10 cellular contexts compared by ENCODE assay signal in genomic region chr6:140809694-140810101, GRCh38.
DNase-seq lines count a peak whose midpoint lies in the region; ATAC-seq, FAIRE-seq and TF ChIP-seq lines count a peak whose summit lies in the region.
"Had no signal": no experiment of that assay in that cellular context is flagged by ENCODE, and none has a peak within 500 bp of the region (broad histone marks: within the 10 kb centered on the region; RNA-seq: fewer than 3 reads in every experiment).

No MANE protein-coding gene starts in this region.

- no peaks in the 10 kb centered on the region for H3K4me1 ChIP-seq in neuronal stem cell (ENCODE audit: control insufficient read depth in 2 of 2, insufficient read depth in 1 of 2, low read depth in 1 of 2, low read length in 2 of 2)

- no peak overlapping the region for H3K14ac ChIP-seq in neuronal stem cell (ENCODE audit: low read length)

- no peaks in the 10 kb centered on the region for H3K27me3 ChIP-seq in neuronal stem cell (ENCODE audit: control insufficient read depth in 3 of 3, insufficient read depth in 3 of 3, low read depth in 1 of 3, low read length in 3 of 3)

- no peak overlapping the region for H2AK5ac ChIP-seq in neuronal stem cell (ENCODE audit: low read depth, low read length)

- H3K79me1 ChIP-seq in neuronal stem cell (ENCODE audit: low read depth, low read length): no peaks in the 10 kb centered on the region

- CTCF ChIA-PET in activated naive CD4-positive, alpha-beta T cell treated with anti-CD3 and anti-CD28 coated beads, Interleukin-2, amount 10 ng/mL, durations not matched to agents 7 days and 5 days (lab: Charles Lee): interaction anchor here (0.6 kb wide), 1 partner anchor 363 kb away, joined by 3 read pairs; no protein-coding TSS in a partner anchor

- no peak overlapping the region for H3K18ac ChIP-seq in neuronal stem cell (ENCODE audit: low read length)

- H4K91ac ChIP-seq in neuronal stem cell (ENCODE audit: low read depth, low read length, poor library complexity): no peak overlapping the region

- no peak overlapping the region for H2BK120ac ChIP-seq in neuronal stem cell (ENCODE audit: low read depth, low read length)

- no peak overlapping the region for H2BK5ac ChIP-seq in neuronal stem cell (ENCODE audit: low read length)

- peaks cover 8% of the 10 kb centered on the region for H3K4me1 Mint-ChIP-seq in activated naive CD4-positive, alpha-beta T cell treated with anti-CD3 and anti-CD28 coated beads, Interleukin-2, amount 10 ng/mL, durations not matched to agents 7 days and 5 days

- no peaks in the 10 kb centered on the region for H3K27me3 Mint-ChIP-seq in activated naive CD4-positive, alpha-beta T cell treated with anti-CD3 and anti-CD28 coated beads, Interleukin-2, amount 10 ng/mL, durations not matched to agents 7 days and 5 days

- H3K9me3 ChIP-seq in neuronal stem cell (replicated peaks in 1 of 2; ENCODE audit: control insufficient read depth in 2 of 2, insufficient read depth in 1 of 2, low read depth in 1 of 2, low read length in 2 of 2): peaks cover 2 to 6% of the 10 kb centered on the region in 2 donors

- H3K4me3 Mint-ChIP-seq in activated naive CD4-positive, alpha-beta T cell treated with anti-CD3 and anti-CD28 coated beads, Interleukin-2, amount 10 ng/mL, durations not matched to agents 7 days and 5 days: no peak overlapping the region

- no peaks in the 10 kb centered on the region for H3K9me3 Mint-ChIP-seq in activated naive CD4-positive, alpha-beta T cell treated with anti-CD3 and anti-CD28 coated beads, Interleukin-2, amount 10 ng/mL, durations not matched to agents 7 days and 5 days

- no peak for TF ChIP-seq POLR2A in H54 (IDR thresholded peaks at IDR 0.05; ENCODE audit: low read depth, low read length)

- no peak overlapping the region for H2AFZ ChIP-seq in neuronal stem cell (ENCODE audit: low read length)

- H3K9ac ChIP-seq in neuronal stem cell (ENCODE audit: low read depth, low read length, poor library complexity): no peak overlapping the region

- no peak for FAIRE-seq in H54 (lab: Jason Lieb, UNC)

- TF ChIP-seq CTCF in choroid plexus epithelial cell (conservative IDR thresholded peaks at IDR 0.05; ENCODE audit: low read depth, low read length): no peak

- no peaks in the 10 kb centered on the region for H3K36me3 Mint-ChIP-seq in activated naive CD4-positive, alpha-beta T cell treated with anti-CD3 and anti-CD28 coated beads, Interleukin-2, amount 10 ng/mL, durations not matched to agents 7 days and 5 days

- no peak overlapping the region for H3K27ac Mint-ChIP-seq in activated naive CD4-positive, alpha-beta T cell treated with anti-CD3 and anti-CD28 coated beads, Interleukin-2, amount 10 ng/mL, durations not matched to agents 7 days and 5 days

- H3K36me3 ChIP-seq in neuronal stem cell (replicated peaks in 1 of 2; ENCODE audit: control insufficient read depth in 2 of 2, insufficient read depth in 2 of 2, low read length in 2 of 2): no peaks in the 10 kb centered on the region

- H4K8ac ChIP-seq in neuronal stem cell (ENCODE audit: low read depth, low read length): no peak overlapping the region

- no peak overlapping the region for H3K4me2 ChIP-seq in neuronal stem cell (ENCODE audit: insufficient read depth, low read length, poor library complexity, severe bottlenecking)

- DNase-seq in choroid plexus epithelial cell (ENCODE audit: low read depth) (peak; percentile 69), NCI-H1092 treated with DMSO at 0.1 percent for 48 hours (lab: John Stamatoyannopoulos, UW) (no peak), H54 (ENCODE audit: insufficient read length, low spot score) (no peak), neuronal stem cell (ENCODE audit: low spot score) (no peak)
- no peak for DNase-seq in activated naive CD4-positive, alpha-beta T cell treated with anti-CD3 and anti-CD28 coated beads, Interleukin-2, amount 10 ng/mL, durations not matched to agents 7 days and 5 days
- DNase-seq: IMR-90, substantia nigra had no signal

- ATAC-seq in GM18520 (IDR thresholded peaks at IDR 0.05; ENCODE audit: unreplicated experiment) (peak; percentile 99), GM21576 (IDR thresholded peaks at IDR 0.05; ENCODE audit: unreplicated experiment) (peak; percentile 75), HG03457 (IDR thresholded peaks at IDR 0.05; ENCODE audit: unreplicated experiment) (peak; percentile 80)

- H3K4me3 ChIP-seq in choroid plexus epithelial cell (ENCODE audit: low read depth, low read length): no peak overlapping the region
- no peak overlapping the region for H3K4me3 ChIP-seq in neuronal stem cell (ENCODE audit: low read length in 2 of 2)

- no CpG with 5 or more reads among the region's 3 CpGs for WGBS in neuronal stem cell (ENCODE audit: extremely low coverage in 2 of 2, insufficient read length in 2 of 2, insufficient replicate concordance in 1 of 2), 2 donors

- no peak overlapping the region for H3K23ac ChIP-seq in neuronal stem cell (ENCODE audit: low read depth, low read length, poor library complexity)

- H3K27ac ChIP-seq in neuronal stem cell (replicated peaks; ENCODE audit: low read length): no peak overlapping the region

- H3K4ac ChIP-seq in neuronal stem cell (ENCODE audit: low read length): no peak overlapping the region

- H2BK15ac ChIP-seq in neuronal stem cell (ENCODE audit: low read length): no peak overlapping the region

- H2BK12ac ChIP-seq in neuronal stem cell (ENCODE audit: low read length): no peak overlapping the region
